In the genomic region with DNA sequence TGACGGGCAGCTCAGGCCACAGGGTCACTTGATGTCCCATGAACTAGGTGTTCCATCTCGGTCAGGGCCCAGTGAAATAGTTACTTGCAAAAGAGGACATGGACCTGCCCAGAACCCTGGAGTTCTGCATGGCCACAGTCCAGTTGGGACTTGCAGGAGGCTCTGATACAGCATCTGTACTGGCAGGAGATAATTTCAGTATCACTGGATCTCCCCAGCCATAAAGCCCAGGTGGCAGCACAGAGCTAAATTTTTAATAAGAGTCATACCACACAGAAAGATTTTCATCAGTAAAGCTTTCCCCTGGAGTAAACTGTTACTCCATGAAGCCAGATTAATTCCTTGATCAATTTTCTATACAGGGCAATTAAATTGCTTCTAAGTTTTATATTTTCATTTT, we compare ENCODE assay signal across 9 cellular contexts. TPM values are rescaled to one million over a fixed set of nuclear protein-coding genes. Genes with fewer than 3 reads are reported as not detected.
A peak's percentile ranks its signal among the peaks of the same experiment; 100 is the strongest.
DNase-seq lines count a peak whose midpoint lies in the region; ATAC-seq, FAIRE-seq and TF ChIP-seq lines count a peak whose summit lies in the region.
"Had no signal": no experiment of that assay in that cellular context is flagged by ENCODE, and none has a peak within 500 bp of the region (broad histone marks: within the 10 kb centered on the region; RNA-seq: fewer than 3 reads in every experiment).

No MANE protein-coding gene starts in this region.

- H3K27me3 ChIP-seq in GM06990 (replicated peaks; ENCODE audit: control insufficient read depth, insufficient read depth, low read length) (no peaks in the 10 kb centered on the region), vagina (no peaks in the 10 kb centered on the region), ovary (no peaks in the 10 kb centered on the region), esophagus muscularis mucosa (no peaks in the 10 kb centered on the region)

- TF ChIP-seq POLR2A in A549 (IDR thresholded peaks at IDR 0.05; ENCODE audit: low read length) = no peak
- no peak for TF ChIP-seq POLR2A in vagina (IDR thresholded peaks at IDR 0.05)
- no peak for TF ChIP-seq POLR2A in ovary (IDR thresholded peaks at IDR 0.05)
- TF ChIP-seq POLR2A in esophagus muscularis mucosa (IDR thresholded peaks at IDR 0.05; ENCODE audit: low read depth) = no peak

- POLR2A ChIA-PET in A549 (lab: Yijun Ruan, JAX) = interaction anchor here (0.6 to 1.6 kb wide), 9 partner anchors 10 to 192 kb away, joined by 3 to 7 read pairs (median 4); a partner anchor contains a TSS

- H3K4me2 ChIP-seq in A549 = no peak overlapping the region

- TF ChIP-seq EP300 in A549 (IDR thresholded peaks at IDR 0.05) = no peak
- TF ChIP-seq EP300 in ovary (IDR thresholded peaks at IDR 0.05) = no peak
- no peak for TF ChIP-seq EP300 in esophagus muscularis mucosa (IDR thresholded peaks at IDR 0.05)

- CTCF ChIA-PET in A549 (lab: Yijun Ruan, JAX) = interaction anchor here (0.6 to 81.8 kb wide), 23 partner anchors 9 to 485 kb away, joined by 3 to 3429 read pairs (median 5); a partner anchor contains a TSS

- no peak overlapping the region; a peak in 1 of 6 replicates for H3K27ac ChIP-seq in A549
- no peak overlapping the region for H3K27ac ChIP-seq in vagina
- no peak overlapping the region for H3K27ac ChIP-seq in ovary
- no peak overlapping the region for H3K27ac ChIP-seq in esophagus muscularis mucosa (replicated peaks in 1 of 4)

- intact Hi-C loops in vagina (cut with DNase I) = loop anchor here (10.0 kb wide), 1 partner anchor 55 kb away; no protein-coding TSS in a partner anchor
- intact Hi-C loops in ovary (cut with DNase I) = loop anchor here in 1 of 4 donors (10.0 kb wide), 1 partner anchor 125 kb away; no protein-coding TSS in a partner anchor
- intact Hi-C loops in esophagus muscularis mucosa (cut with DNase I) = no loop called here

- TF ChIP-seq RAD21 in A549 (conservative IDR thresholded peaks at IDR 0.05 in 1 of 2, IDR thresholded peaks at IDR 0.05 in 1 of 2) = peak; percentile 80 to 83

- no peak overlapping the region for H3K4me3 ChIP-seq in A549
- H3K4me3 ChIP-seq in GM06990 (replicated peaks; ENCODE audit: low read depth, low read length) = no peak overlapping the region
- H3K4me3 ChIP-seq in fibroblast of mammary gland (ENCODE audit: control insufficient read depth, low read depth, low read length) = no peak overlapping the region
- H3K4me3 ChIP-seq in vagina = no peak overlapping the region
- no peak overlapping the region for H3K4me3 ChIP-seq in ovary
- no peak overlapping the region for H3K4me3 ChIP-seq in esophagus muscularis mucosa

- ATAC-seq in A549 = peak; percentile 80 to 83

- H3K36me3 ChIP-seq in GM06990 (ENCODE audit: control insufficient read depth, insufficient read depth, low read length) (no peaks in the 10 kb centered on the region; the same call in 1 of the 2 replicates), vagina (peaks cover 0 to 4% of the 10 kb centered on the region in 2 donors), ovary (no peaks in the 10 kb centered on the region), esophagus muscularis mucosa (peaks cover 2 to 9% (median 5%) of the 10 kb centered on the region in 4 donors)

- H3K4me1 ChIP-seq in A549 (peaks cover 3% of the 10 kb centered on the region; the same call in 1 of the 3 replicates), vagina (peaks cover 7% of the 10 kb centered on the region), ovary (ENCODE audit: insufficient read depth) (no peaks in the 10 kb centered on the region), esophagus muscularis mucosa (peaks cover 0 to 12% (median 3%) of the 10 kb centered on the region in 4 donors)

- 61% methylated on average over 2 of the region's 2 CpGs for WGBS in A549 (ENCODE audit: missing lambda C conversion rate)
- WGBS in ovary, 3 donors = 90 to 98% (median 96%) methylated on average over 2 of the region's 2 CpGs
- WGBS in esophagus muscularis mucosa = 96% methylated on average over 2 of the region's 2 CpGs

- H3K9me3 ChIP-seq in A549 (no peaks in the 10 kb centered on the region), vagina (no peaks in the 10 kb centered on the region), ovary (no peaks in the 10 kb centered on the region), esophagus muscularis mucosa (no peaks in the 10 kb centered on the region)

- no peak for FAIRE-seq in A549 (lab: Jason Lieb, UNC)
- FAIRE-seq in RCC 7860 (lab: Jason Lieb, UNC) = no peak

- peak; percentile 68 to 78 for DNase-seq in A549 (ENCODE audit: low read depth in 1 of 2, low spot score in 1 of 2)
- DNase-seq in GM06990 (ENCODE audit: extremely low read depth, insufficient read length) = no peak
- peak; percentile 31 for DNase-seq in RCC 7860 (ENCODE audit: low spot score)
- DNase-seq in fibroblast of mammary gland (ENCODE audit: low read depth) = peak; percentile 36
- no peak for DNase-seq in vagina (ENCODE audit: extremely low spot score in 2 of 2)
- DNase-seq in globus pallidus (ENCODE audit: low spot score) = no peak
- no peak for DNase-seq in ovary
- DNase-seq in esophagus muscularis mucosa (ENCODE audit: extremely low spot score) = no peak
- DNase-seq: caudate nucleus had no signal

- TF ChIP-seq CTCF in A549 (IDR thresholded peaks at IDR 0.05) (peak; percentile 78), GM06990 (IDR thresholded peaks at IDR 0.05; ENCODE audit: insufficient read depth, low read length, poor library complexity, severe bottlenecking) (peak; percentile 24), fibroblast of mammary gland (conservative IDR thresholded peaks at IDR 0.05; ENCODE audit: control insufficient read depth, insufficient read depth, low read depth, low read length) (peak; percentile 41), vagina (IDR thresholded peaks at IDR 0.05) (no peak), ovary (IDR thresholded peaks at IDR 0.05) (no peak), esophagus muscularis mucosa (IDR thresholded peaks at IDR 0.05) (no peak)

TF ChIP-seq in A549, 52 proteins besides CTCF, POLR2A, EP300 and RAD21:
- TF ChIP-seq SMC3 (IDR thresholded peaks at IDR 0.05) (peak; percentile 93), CBX2 (IDR thresholded peaks at IDR 0.05; ENCODE audit: borderline replicate concordance, low read depth) (no peak), MAFK (IDR thresholded peaks at IDR 0.05; ENCODE audit: partially characterized antibody) (no peak)
TF ChIP-seq in A549: peak in this region for 1.

RNA-seq across cellular contexts. Expression of a gene that starts 18.0 kb away (rescaled TPM):
- polyA plus RNA-seq in A549 (2011; rRNA removed) = 19.0 and 20.1 TPM in 2 replicates
- 33.8 and 57.1 TPM in 2 replicates for polyA plus RNA-seq in A549 (2012; cell fraction: cytosol; rRNA removed)
- 110 and 141 TPM in 2 replicates for polyA plus RNA-seq in A549 (2012; cell fraction: nucleus; rRNA removed)
- polyA plus RNA-seq in A549 (2017; fragmentation: RNase III; extraction: RNeasy Plus Mini Kit Qiagen cat#74134 plus additional on column Dnase treatment) = 19.5 to 27.6 TPM (median 27.2 TPM) in 3 replicates
- polyA minus RNA-seq in A549 (2011; rRNA and poly(A)+ RNA removed) = 22.9 and 29.3 TPM in 2 replicates
- 26.8 TPM for total RNA-seq in vagina
- 10 to 100 TPM in 5 of 7 donors, 1 to 10 TPM in 2; 6.0 to 20.6 (median 12.6) TPM for total RNA-seq in ovary
- 1 to 10 TPM; 2.0 to 10.0 TPM for polyA plus RNA-seq in ovary
- 1 to 10 TPM; 3.8 to 9.7 (median 7.6) TPM for total RNA-seq in esophagus muscularis mucosa

RNA-seq across cellular contexts. Expression of a gene that starts 22.8 kb away (rescaled TPM):
- polyA plus RNA-seq in A549 (2011; rRNA removed) = 31.3 and 34.1 TPM in 2 replicates
- 19.5 and 22.6 TPM in 2 replicates for polyA plus RNA-seq in A549 (2012; cell fraction: cytosol; rRNA removed)
- polyA plus RNA-seq in A549 (2012; cell fraction: nucleus; rRNA removed) = 17.5 and 23.1 TPM in 2 replicates
- 16.3 to 18.8 TPM (median 18.6 TPM) in 3 replicates for polyA plus RNA-seq in A549 (2017; fragmentation: RNase III; extraction: RNeasy Plus Mini Kit Qiagen cat#74134 plus additional on column Dnase treatment)
- polyA minus RNA-seq in A549 (2011; rRNA and poly(A)+ RNA removed) = 22.1 and 25.9 TPM in 2 replicates
- 17.2 TPM for total RNA-seq in vagina
- total RNA-seq in ovary = 10 to 100 TPM; 25.0 to 62.5 (median 50.2) TPM
- polyA plus RNA-seq in ovary = 10 to 100 TPM; 35.8 to 66.8 TPM
- 10 to 100 TPM; 20.3 to 37.7 (median 29.9) TPM for total RNA-seq in esophagus muscularis mucosa

RNA-seq across cellular contexts. Expression of a gene that starts 23.0 kb away (rescaled TPM):
- 314 and 333 TPM in 2 replicates for polyA plus RNA-seq in A549 (2011; rRNA removed)
- polyA plus RNA-seq in A549 (2012; cell fraction: cytosol; rRNA removed) = 255 and 282 TPM in 2 replicates
- 105 and 172 TPM in 2 replicates for polyA plus RNA-seq in A549 (2012; cell fraction: nucleus; rRNA removed)
- polyA plus RNA-seq in A549 (2017; fragmentation: RNase III; extraction: RNeasy Plus Mini Kit Qiagen cat#74134 plus additional on column Dnase treatment) = 429 to 463 TPM (median 440 TPM) in 3 replicates
- polyA minus RNA-seq in A549 (2011; rRNA and poly(A)+ RNA removed) = 103 and 169 TPM in 2 replicates
- 149 TPM for total RNA-seq in vagina
- 100 to 1,000 TPM; 137 to 226 (median 153) TPM for total RNA-seq in ovary
- 100 to 1,000 TPM; 199 to 331 TPM for polyA plus RNA-seq in ovary
- 100 to 1,000 TPM; 202 to 388 (median 256) TPM for total RNA-seq in esophagus muscularis mucosa

RNA-seq across cellular contexts. Expression of a gene that starts 40.0 kb away (rescaled TPM):
- polyA plus RNA-seq in A549 (2011; rRNA removed) (8.5 and 9.5 TPM in 2 replicates), A549 (2017; fragmentation: RNase III; extraction: RNeasy Plus Mini Kit Qiagen cat#74134 plus additional on column Dnase treatment) (11.3 to 13.1 TPM (median 12.6 TPM) in 3 replicates), ovary (10 to 100 TPM in 1 of 2 donors, 1 to 10 TPM in 1; 5.7 to 10.5 TPM)
- polyA plus RNA-seq in A549 (2012; cell fraction: cytosol; rRNA removed) = 11.0 and 13.2 TPM in 2 replicates
- 16.6 and 18.3 TPM in 2 replicates for polyA plus RNA-seq in A549 (2012; cell fraction: nucleus; rRNA removed)
- polyA minus RNA-seq in A549 (2011; rRNA and poly(A)+ RNA removed) = 14.3 and 15.2 TPM in 2 replicates
- total RNA-seq in vagina (12.8 TPM), ovary (1 to 10 TPM; 4.6 to 8.5 (median 5.1) TPM), esophagus muscularis mucosa (10 to 100 TPM in 1 of 4 donors, 1 to 10 TPM in 3; 3.5 to 10.3 (median 6.7) TPM)

RNA-seq across cellular contexts. Expression of a gene that starts 57.3 kb away (rescaled TPM):
- polyA plus RNA-seq in A549 (2011; rRNA removed) (86.4 and 127 TPM in 2 replicates), A549 (2017; fragmentation: RNase III; extraction: RNeasy Plus Mini Kit Qiagen cat#74134 plus additional on column Dnase treatment) (89.4 to 105 TPM (median 95.3 TPM) in 3 replicates), ovary (10 to 100 TPM; 24.3 to 39.7 TPM)
- polyA plus RNA-seq in A549 (2012; cell fraction: cytosol; rRNA removed) = 104 and 113 TPM in 2 replicates
- polyA plus RNA-seq in A549 (2012; cell fraction: nucleus; rRNA removed) = 49.1 and 82.1 TPM in 2 replicates
- 31.3 and 32.4 TPM in 2 replicates for polyA minus RNA-seq in A549 (2011; rRNA and poly(A)+ RNA removed)
- total RNA-seq in vagina (33.6 TPM), ovary (10 to 100 TPM; 17.9 to 40.6 (median 22.0) TPM), esophagus muscularis mucosa (10 to 100 TPM; 34.9 to 47.8 (median 40.2) TPM)

Comparison
In these comparisons a context has a peak if more than half of its experiments do, and no peak if none do; other contexts are left out.
1. DNase-seq: peak in A549 (2 of 2), RCC 7860 (single experiment) and fibroblast of mammary gland (single experiment); none in GM06990 (single experiment), vagina (0 of 2), globus pallidus (single experiment), ovary (0 of 5) and esophagus muscularis mucosa (single experiment).
2. CTCF ChIP-seq: peak in A549 (single experiment), GM06990 (single experiment) and fibroblast of mammary gland (single experiment); none in vagina (0 of 3), ovary (0 of 3) and esophagus muscularis mucosa (0 of 3).